ENCODE assay signal across 29 cellular contexts in the genomic region with DNA sequence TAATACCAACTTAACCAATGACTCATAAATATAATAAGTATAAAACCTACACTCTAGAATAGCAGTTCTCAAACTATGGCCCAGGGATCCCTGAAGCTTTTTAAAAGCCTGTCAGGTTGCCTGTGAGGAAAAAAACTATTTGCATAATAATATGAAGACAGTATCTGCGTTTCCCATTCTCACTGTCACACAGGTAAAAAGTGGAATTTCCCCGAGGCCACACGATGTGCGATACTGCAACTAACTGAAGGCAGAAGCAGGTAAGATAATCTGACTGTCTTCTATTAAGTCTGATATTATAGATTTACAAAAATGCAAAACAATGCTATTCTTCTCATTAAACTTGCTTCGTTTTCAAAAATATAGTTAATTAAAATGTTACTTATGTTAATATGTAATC.
"Had no signal": no experiment of that assay in that cellular context is flagged by ENCODE, and none has a peak within 500 bp of the region (broad histone marks: within the 10 kb centered on the region; RNA-seq: fewer than 3 reads in every experiment).

No MANE protein-coding gene starts in this region.

- H3K4me3 ChIP-seq: mucosa of descending colon, ovary, thoracic aorta, uterus had no signal

- H3K27me3 ChIP-seq: foreskin keratinocyte, ovary, uterus had no signal

- H3K27ac ChIP-seq: foreskin keratinocyte, ovary, uterus, WERI-Rb-1 had no signal

- H3K36me3 ChIP-seq: ovary, thoracic aorta, uterus had no signal

- H3K4me1 ChIP-seq: uterus had no signal

- DNase-seq: activated CD4-positive, alpha-beta memory T cell treated with anti-CD3 and anti-CD28 coated beads, Interleukin-2, amount 10 ng/mL, durations not matched to agents 7 days and 5 days; activated CD4-positive, alpha-beta T cell treated with anti-CD3 and anti-CD28 coated beads, Interleukin-2, amount 10 ng/mL, durations not matched to agents 7 days and 5 days; activated CD4-positive, CD25-positive, alpha-beta regulatory T cell treated with anti-CD3 and anti-CD28 coated beads, Interleukin-2, amount 50 U/mL, for 72 hours; activated CD8-positive, alpha-beta memory T cell treated with anti-CD3 and anti-CD28 coated beads, Interleukin-2, amount 50 U/mL, for 48 hours; activated naive CD8-positive, alpha-beta T cell treated with anti-CD3 and anti-CD28 coated beads, Interleukin-2, amount 50 U/mL, for 24 hours; activated T-cell treated with anti-CD3 and anti-CD28 coated beads, Interleukin-2, amount 50 U/mL, for 24 hours; amygdala; central memory CD4-positive, alpha-beta T cell; endodermal cell; foreskin keratinocyte; left ventricle myocardium superior; mucosa of descending colon; ovary; retina; stimulated activated CD4-positive, alpha-beta T cell treated with anti-CD3 and anti-CD28 coated beads, Interleukin-12 subunit alpha, Interleukin-12 subunit beta, amount 100 ng/mL, for 4 hours; stimulated activated CD4-positive, alpha-beta T cell treated with anti-CD3 and anti-CD28 coated beads, Interleukin-4, amount 100 ng/mL, for 24 hours; T-helper 17 cell; T1000; uterus; WERI-Rb-1 had no signal

- H3K9me3 Mint-ChIP-seq: activated CD4-positive, alpha-beta memory T cell treated with anti-CD3 and anti-CD28 coated beads, Interleukin-2, amount 10 ng/mL, durations not matched to agents 7 days and 5 days; activated CD4-positive, alpha-beta T cell treated with anti-CD3 and anti-CD28 coated beads, Interleukin-2, amount 10 ng/mL, durations not matched to agents 7 days and 5 days; activated naive CD4-positive, alpha-beta T cell treated with anti-CD3 and anti-CD28 coated beads, Interleukin-2, amount 50 U/mL, for 24 hours; activated naive CD8-positive, alpha-beta T cell treated with anti-CD3 and anti-CD28 coated beads, Interleukin-2, amount 50 U/mL, for 24 hours; activated T-cell treated with anti-CD3 and anti-CD28 coated beads, Interleukin-2, amount 50 U/mL, for 24 hours; activated T-helper 17 cell treated with anti-CD3 and anti-CD28 coated beads, Interleukin-2, amount 50 U/mL, for 72 hours; dendritic cell treated with granulocyte-macrophage colony-stimulating factor and Interleukin-4, amounts not matched to agents 40 ng/mL and 50 ng/mL, for 4 days; endodermal cell; stimulated activated effector memory CD8-positive, alpha-beta T cell treated with anti-CD3 and anti-CD28 coated beads, Interleukin-12 subunit alpha, Interleukin-12 subunit beta, amount 100 ng/mL, for 72 hours; stimulated activated naive CD8-positive, alpha-beta T cell treated with anti-CD3 and anti-CD28 coated beads, Interleukin-15, Interleukin-2, amounts not matched to agents 100 ng/mL and 50 ng/mL, for 24 hours; type B pancreatic cell had no signal

- ATAC-seq: activated naive CD8-positive, alpha-beta T cell treated with anti-CD3 and anti-CD28 coated beads, Interleukin-2, amount 50 U/mL, for 24 hours; activated T-helper 17 cell treated with anti-CD3 and anti-CD28 coated beads, Interleukin-2, amount 50 U/mL, for 72 hours; esophagus mucosa; foreskin keratinocyte; left ventricle myocardium superior; mucosa of descending colon; stimulated activated effector memory CD8-positive, alpha-beta T cell treated with anti-CD3 and anti-CD28 coated beads, Interleukin-12 subunit alpha, Interleukin-12 subunit beta, amount 100 ng/mL, for 72 hours; T-helper 17 cell had no signal

- H3K27me3 Mint-ChIP-seq: activated CD4-positive, alpha-beta memory T cell treated with anti-CD3 and anti-CD28 coated beads, Interleukin-2, amount 10 ng/mL, durations not matched to agents 7 days and 5 days; activated CD4-positive, alpha-beta T cell treated with anti-CD3 and anti-CD28 coated beads, Interleukin-2, amount 10 ng/mL, durations not matched to agents 7 days and 5 days; activated naive CD4-positive, alpha-beta T cell treated with anti-CD3 and anti-CD28 coated beads, Interleukin-2, amount 50 U/mL, for 24 hours; activated naive CD8-positive, alpha-beta T cell treated with anti-CD3 and anti-CD28 coated beads, Interleukin-2, amount 50 U/mL, for 24 hours; activated T-cell treated with anti-CD3 and anti-CD28 coated beads, Interleukin-2, amount 50 U/mL, for 24 hours; activated T-helper 17 cell treated with anti-CD3 and anti-CD28 coated beads, Interleukin-2, amount 50 U/mL, for 72 hours; dendritic cell treated with granulocyte-macrophage colony-stimulating factor and Interleukin-4, amounts not matched to agents 40 ng/mL and 50 ng/mL, for 4 days; progenitor cell of endocrine pancreas; stimulated activated naive CD8-positive, alpha-beta T cell treated with anti-CD3 and anti-CD28 coated beads, Interleukin-15, Interleukin-2, amounts not matched to agents 100 ng/mL and 50 ng/mL, for 24 hours; T-helper 17 cell; type B pancreatic cell had no signal

- H3K36me3 Mint-ChIP-seq: type B pancreatic cell had no signal

- H3K9me3 ChIP-seq: mucosa of descending colon, ovary, thoracic aorta, uterus had no signal

- H3K27ac Mint-ChIP-seq: activated CD4-positive, alpha-beta memory T cell treated with anti-CD3 and anti-CD28 coated beads, Interleukin-2, amount 10 ng/mL, durations not matched to agents 7 days and 5 days; activated CD4-positive, alpha-beta T cell treated with anti-CD3 and anti-CD28 coated beads, Interleukin-2, amount 10 ng/mL, durations not matched to agents 7 days and 5 days; activated naive CD4-positive, alpha-beta T cell treated with anti-CD3 and anti-CD28 coated beads, Interleukin-2, amount 50 U/mL, for 24 hours; activated naive CD8-positive, alpha-beta T cell treated with anti-CD3 and anti-CD28 coated beads, Interleukin-2, amount 50 U/mL, for 24 hours; activated T-cell treated with anti-CD3 and anti-CD28 coated beads, Interleukin-2, amount 50 U/mL, for 24 hours; activated T-helper 17 cell treated with anti-CD3 and anti-CD28 coated beads, Interleukin-2, amount 50 U/mL, for 72 hours; dendritic cell treated with granulocyte-macrophage colony-stimulating factor and Interleukin-4, amounts not matched to agents 40 ng/mL and 50 ng/mL, for 4 days; endodermal cell; progenitor cell of endocrine pancreas; stimulated activated effector memory CD8-positive, alpha-beta T cell treated with anti-CD3 and anti-CD28 coated beads, Interleukin-12 subunit alpha, Interleukin-12 subunit beta, amount 100 ng/mL, for 72 hours; stimulated activated naive CD8-positive, alpha-beta T cell treated with anti-CD3 and anti-CD28 coated beads, Interleukin-15, Interleukin-2, amounts not matched to agents 100 ng/mL and 50 ng/mL, for 24 hours; T-helper 17 cell; type B pancreatic cell had no signal

- H3K4me3 Mint-ChIP-seq: activated CD4-positive, alpha-beta memory T cell treated with anti-CD3 and anti-CD28 coated beads, Interleukin-2, amount 10 ng/mL, durations not matched to agents 7 days and 5 days; activated CD4-positive, alpha-beta T cell treated with anti-CD3 and anti-CD28 coated beads, Interleukin-2, amount 10 ng/mL, durations not matched to agents 7 days and 5 days; activated naive CD4-positive, alpha-beta T cell treated with anti-CD3 and anti-CD28 coated beads, Interleukin-2, amount 50 U/mL, for 24 hours; activated naive CD8-positive, alpha-beta T cell treated with anti-CD3 and anti-CD28 coated beads, Interleukin-2, amount 50 U/mL, for 24 hours; activated T-cell treated with anti-CD3 and anti-CD28 coated beads, Interleukin-2, amount 50 U/mL, for 24 hours; activated T-helper 17 cell treated with anti-CD3 and anti-CD28 coated beads, Interleukin-2, amount 50 U/mL, for 72 hours; dendritic cell treated with granulocyte-macrophage colony-stimulating factor and Interleukin-4, amounts not matched to agents 40 ng/mL and 50 ng/mL, for 4 days; endodermal cell; stimulated activated effector memory CD8-positive, alpha-beta T cell treated with anti-CD3 and anti-CD28 coated beads, Interleukin-12 subunit alpha, Interleukin-12 subunit beta, amount 100 ng/mL, for 72 hours; stimulated activated naive CD8-positive, alpha-beta T cell treated with anti-CD3 and anti-CD28 coated beads, Interleukin-15, Interleukin-2, amounts not matched to agents 100 ng/mL and 50 ng/mL, for 24 hours; T-helper 17 cell; type B pancreatic cell had no signal
